Comparison of ENCODE assay signal across 8 cellular contexts in the genomic region with DNA sequence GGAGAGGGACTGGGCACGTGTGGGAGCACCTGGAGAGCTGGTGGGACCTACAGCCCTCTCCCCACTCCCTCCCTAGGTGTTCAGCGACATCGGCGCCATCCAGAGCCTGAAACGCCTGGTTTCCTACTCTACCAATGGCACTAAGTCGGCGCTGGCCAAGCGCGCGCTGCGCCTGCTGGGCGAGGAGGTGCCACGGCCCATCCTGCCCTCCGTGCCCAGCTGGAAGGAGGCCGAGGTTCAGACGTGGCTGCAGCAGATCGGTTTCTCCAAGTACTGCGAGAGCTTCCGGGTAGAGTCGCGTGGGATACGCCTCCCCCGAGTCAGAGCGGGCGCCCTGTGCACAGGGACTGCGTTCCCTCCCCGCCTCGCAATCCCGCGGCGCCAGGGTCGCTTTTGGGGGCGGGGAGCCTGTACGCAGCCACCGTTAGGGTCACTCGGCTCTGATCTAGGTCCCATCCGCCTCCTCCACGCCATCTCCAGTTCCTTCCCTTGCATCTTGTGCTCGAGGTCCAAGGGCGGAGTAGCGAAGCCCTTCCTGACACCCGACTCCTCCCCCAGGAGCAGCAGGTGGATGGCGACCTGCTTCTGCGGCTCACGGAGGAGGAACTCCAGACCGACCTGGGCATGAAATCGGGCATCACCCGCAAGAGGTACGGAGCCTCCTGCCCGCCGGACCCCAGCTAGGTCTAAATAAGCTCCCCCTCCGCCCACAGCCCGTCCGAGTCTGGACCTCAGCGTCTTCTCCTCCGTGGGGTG. TPM values are rescaled to one million over a fixed set of nuclear protein-coding genes. Genes with fewer than 3 reads are reported as not detected.
DNase-seq lines count a peak whose midpoint lies in the region; ATAC-seq and TF ChIP-seq lines count a peak whose summit lies in the region.

No MANE protein-coding gene starts in this region.

- no peaks in the 10 kb centered on the region for H3K9me3 ChIP-seq in Peyer's patch

- peak; percentile 91 for DNase-seq in DMS53 (lab: John Stamatoyannopoulos, UW)
- DNase-seq in Peyer's patch = peak; percentile 55 to 90 (median 88)
- peak; percentile 60 to 65 for DNase-seq in activated naive CD4-positive, alpha-beta T cell treated with anti-CD3 and anti-CD28 coated beads, Interleukin-2, amount 50 U/mL, for 72 hours (ENCODE audit: low spot score in 2 of 2)
- DNase-seq in kidney glomerular epithelial cell (lab: John Stamatoyannopoulos, UW) = peak; percentile 37
- DNase-seq in stimulated activated CD4-positive, alpha-beta T cell treated with anti-CD3 and anti-CD28 coated beads, TNF-alpha, amount 100 ng/mL, for 1 hour (ENCODE audit: low read depth in 3 of 3, low spot score in 1 of 3) = peak in 2 of 3 donors; percentile 24 to 43
- DNase-seq in epidermal melanocyte (ENCODE audit: insufficient read length, low spot score) = no peak
- DNase-seq in amniotic stem cell (lab: John Stamatoyannopoulos, UW) = no peak

- peak overlapping the region; percentile 66 to 83 for H3K27ac Mint-ChIP-seq in activated naive CD4-positive, alpha-beta T cell treated with anti-CD3 and anti-CD28 coated beads, Interleukin-2, amount 50 U/mL, for 72 hours

- H3K4me1 ChIP-seq in Peyer's patch = peaks cover 0 to 28% (median 4%) of the 10 kb centered on the region in 4 donors

- H3K27me3 ChIP-seq in Peyer's patch = no peaks in the 10 kb centered on the region

- H3K4me3 ChIP-seq in Peyer's patch = peak overlapping the region; percentile 46 to 65 (median 58)

- peak; percentile 79 for ATAC-seq in HG02759 (IDR thresholded peaks at IDR 0.05; ENCODE audit: unreplicated experiment)
- peak; percentile 92 to 94 for ATAC-seq in activated naive CD4-positive, alpha-beta T cell treated with anti-CD3 and anti-CD28 coated beads, Interleukin-2, amount 50 U/mL, for 72 hours

- H3K27ac ChIP-seq in Peyer's patch = peak overlapping the region; percentile 39 to 85 (median 66)

- peaks cover 0 to 17% (median 0%) of the 10 kb centered on the region in 3 donors for H3K36me3 ChIP-seq in Peyer's patch

- peaks cover 0 to 5% of the 10 kb centered on the region in 2 donors for H3K36me3 Mint-ChIP-seq in activated naive CD4-positive, alpha-beta T cell treated with anti-CD3 and anti-CD28 coated beads, Interleukin-2, amount 50 U/mL, for 72 hours

- peak in 1 of 6 experiments; percentile 11 for TF ChIP-seq CTCF in Peyer's patch (IDR thresholded peaks at IDR 0.05)

- no peaks in the 10 kb centered on the region for H3K9me3 Mint-ChIP-seq in activated naive CD4-positive, alpha-beta T cell treated with anti-CD3 and anti-CD28 coated beads, Interleukin-2, amount 50 U/mL, for 72 hours

- peak; percentile 66 to 72 for TF ChIP-seq POLR2A in Peyer's patch (IDR thresholded peaks at IDR 0.05)

RNA-seq across cellular contexts. Expression of gene SARM1, which starts 13.0 kb away (rescaled TPM):
- total RNA-seq in Peyer's patch = 10 to 100 TPM; 12.8 to 37.6 (median 24.6) TPM
- total RNA-seq in activated naive CD4-positive, alpha-beta T cell treated with anti-CD3 and anti-CD28 coated beads, Interleukin-2, amount 50 U/mL, for 72 hours = 10 to 100 TPM; 13.9 to 29.5 TPM

RNA-seq across cellular contexts. Expression of gene VTN, which starts 14.4 kb away (rescaled TPM):
- under 1 TPM in 1 of 4 donors, not detected in 3; 0.57 TPM for total RNA-seq in Peyer's patch
- under 1 TPM; 0.34 to 0.53 TPM for total RNA-seq in activated naive CD4-positive, alpha-beta T cell treated with anti-CD3 and anti-CD28 coated beads, Interleukin-2, amount 50 U/mL, for 72 hours

RNA-seq across cellular contexts. Expression of gene SEBOX, which starts 19.5 kb away (rescaled TPM):
- not detected for total RNA-seq in Peyer's patch
- total RNA-seq in activated naive CD4-positive, alpha-beta T cell treated with anti-CD3 and anti-CD28 coated beads, Interleukin-2, amount 50 U/mL, for 72 hours = not detected

RNA-seq across cellular contexts. Expression of gene SLC46A1, which starts 21.6 kb away (rescaled TPM):
- 10 to 100 TPM in 2 of 4 donors, 1 to 10 TPM in 2; 2.5 to 92.6 (median 15.5) TPM for total RNA-seq in Peyer's patch
- total RNA-seq in activated naive CD4-positive, alpha-beta T cell treated with anti-CD3 and anti-CD28 coated beads, Interleukin-2, amount 50 U/mL, for 72 hours = 1 to 10 TPM; 1.8 to 3.6 TPM

RNA-seq across cellular contexts. Expression of gene POLDIP2, which starts 27.1 kb away (rescaled TPM):
- total RNA-seq in Peyer's patch = 10 to 100 TPM; 49.5 to 87.2 (median 79.0) TPM
- total RNA-seq in activated naive CD4-positive, alpha-beta T cell treated with anti-CD3 and anti-CD28 coated beads, Interleukin-2, amount 50 U/mL, for 72 hours = 10 to 100 TPM; 62.2 to 83.4 TPM

Comparison
In these comparisons a context has a peak if more than half of its experiments do, and no peak if none do; other contexts are left out.
1. DNase-seq: peak in DMS53 (single experiment), Peyer's patch (3 of 3), activated naive CD4-positive, alpha-beta T cell treated with anti-CD3 and anti-CD28 coated beads, Interleukin-2, amount 50 U/mL, for 72 hours (2 of 2), kidney glomerular epithelial cell (single experiment) and stimulated activated CD4-positive, alpha-beta T cell treated with anti-CD3 and anti-CD28 coated beads, TNF-alpha, amount 100 ng/mL, for 1 hour (2 of 3); none in epidermal melanocyte (single experiment) and amniotic stem cell (single experiment).